24 cellular contexts compared by ENCODE assay signal in the genomic region with DNA sequence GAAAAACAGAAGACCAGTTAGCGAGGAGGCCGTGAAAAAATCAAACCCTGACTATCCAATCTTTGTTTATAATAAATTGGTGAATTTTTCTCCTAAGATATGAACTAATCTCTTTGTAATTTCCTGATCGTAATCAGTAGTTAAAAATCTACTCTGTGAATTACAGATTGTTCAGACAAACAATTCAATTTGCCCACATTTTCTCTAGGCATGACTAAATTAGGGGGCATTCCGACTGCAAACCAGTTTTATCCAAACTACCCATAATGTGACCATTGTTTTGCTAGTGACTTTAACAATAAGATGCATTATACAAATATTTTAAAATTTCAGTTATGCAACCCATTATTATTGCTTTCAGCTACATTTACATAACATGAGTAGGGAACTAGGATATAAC.
DNase-seq lines count a peak whose midpoint lies in the region; ATAC-seq and TF ChIP-seq lines count a peak whose summit lies in the region.
"Had no signal": no experiment of that assay in that cellular context is flagged by ENCODE, and none has a peak within 500 bp of the region (broad histone marks: within the 10 kb centered on the region; RNA-seq: fewer than 3 reads in every experiment).

No MANE protein-coding gene starts in this region.

- H3K36me3 ChIP-seq in hepatocyte (replicated peaks; ENCODE audit: insufficient read depth, low read depth) (no peaks in the 10 kb centered on the region), MG63 (peaks cover 25% of the 10 kb centered on the region)
- H3K36me3 ChIP-seq: HAP-1 had no signal

- no peaks in the 10 kb centered on the region for H3K4me1 ChIP-seq in hepatocyte (ENCODE audit: insufficient read depth)
- H3K4me1 ChIP-seq: HAP-1 had no signal

- no peak overlapping the region for H2AFZ ChIP-seq in hepatocyte
- H2AFZ ChIP-seq: PC-9 had no signal

- peaks cover 56% of the 10 kb centered on the region for H3K4me1 Mint-ChIP-seq in HFFc6 (ENCODE audit: low read depth)
- H3K4me1 Mint-ChIP-seq: IgD-negative memory B cell had no signal

- H4K20me1 ChIP-seq in hepatocyte (ENCODE audit: insufficient read depth, poor library complexity, severe bottlenecking), result no peaks in the 10 kb centered on the region

- H3K9me3 Mint-ChIP-seq in HFFc6, result peaks cover 22% of the 10 kb centered on the region

- ATAC-seq in GM21576 (IDR thresholded peaks at IDR 0.05; ENCODE audit: unreplicated experiment), result no peak
- ATAC-seq: CD8-positive, alpha-beta T cell had no signal

- no peaks in the 10 kb centered on the region for H3K79me2 ChIP-seq in hepatocyte

- H3K36me3 Mint-ChIP-seq in HFFc6 (ENCODE audit: low read depth), result peaks cover 21% of the 10 kb centered on the region
- H3K36me3 Mint-ChIP-seq: CD8-positive, alpha-beta T cell; IgD-negative memory B cell had no signal

- H3K9me2 ChIP-seq in hepatocyte (replicated peaks; ENCODE audit: insufficient read depth), result no peaks in the 10 kb centered on the region

- 87% methylated on average over 4 of the region's 4 CpGs for WGBS in hepatocyte (ENCODE audit: low lambda C conversion rate, missing lambda C conversion rate)

- H3K4me2 ChIP-seq in hepatocyte, result no peak overlapping the region
- H3K4me2 ChIP-seq: KMS-11, PC-9 had no signal

- TF ChIP-seq CTCF in HFFc6 (IDR thresholded peaks at IDR 0.05) (no peak), hepatocyte (IDR thresholded peaks at IDR 0.05; ENCODE audit: poor library complexity) (no peak)

- H3K9me3 ChIP-seq in hepatocyte (ENCODE audit: low read depth), result no peaks in the 10 kb centered on the region
- peaks cover 34% of the 10 kb centered on the region for H3K9me3 ChIP-seq in MG63

- H3K27me3 ChIP-seq in hepatocyte, result no peaks in the 10 kb centered on the region
- H3K27me3 ChIP-seq in MG63, result no peaks in the 10 kb centered on the region

- no peak overlapping the region for H3K4me3 Mint-ChIP-seq in HFFc6
- H3K4me3 Mint-ChIP-seq: CD8-positive, alpha-beta T cell; IgD-negative memory B cell; T-helper 1 cell treated with Interleukin-12 subunit alpha and Interleukin-12 subunit beta and Interleukin-4 antibody, amounts not matched to agents 30 μg/mL and 1 μg/mL, for 36 hours had no signal

- DNase-seq in COLO829 (ENCODE audit: low spot score) (peak; percentile 69), HFFc6 (peak; percentile 20), SK-MEL-5 (ENCODE audit: low read depth, low spot score) (peak; percentile 60), kidney tubule cell (ENCODE audit: low spot score) (peak; percentile 20), DMS53 treated with DMSO at 0.1 percent for 48 hours (lab: John Stamatoyannopoulos, UW; ENCODE audit: unreplicated experiment) (no peak), hepatocyte (ENCODE audit: low spot score) (no peak), MG63 (no peak)
- DNase-seq: AML-193; C1 segment of cervical spinal cord; CD8-positive, alpha-beta T cell; DMS 273 treated with DMSO at 0.1 percent for 48 hours; DMS79 treated with DMSO at 0.1 percent for 48 hours; GOT3; NCI-H2029; NCI-H526; PC-9; RPMI8226; SHP77; SW 1271 had no signal

- H3K27ac ChIP-seq in hepatocyte, result no peak overlapping the region
- H3K27ac ChIP-seq: KMS-11, PC-9 had no signal

- in situ Hi-C loops in SK-MEL-5 (cut with HindIII; ENCODE audit: low pct_unique_long_range_greater_than_20kb, low sequenced_read_pairs), result no loop called here

- peaks cover 1% of the 10 kb centered on the region; the same call in 1 of the 2 replicates for H3K27me3 Mint-ChIP-seq in HFFc6 (ENCODE audit: insufficient read depth)
- H3K27me3 Mint-ChIP-seq: IgD-negative memory B cell had no signal

- H3K4me3 ChIP-seq in hepatocyte, result no peak overlapping the region
- no peak overlapping the region for H3K4me3 ChIP-seq in MG63
- H3K4me3 ChIP-seq: HAP-1, PC-9 had no signal

- H3K27ac Mint-ChIP-seq in HFFc6, result no peak overlapping the region
- H3K27ac Mint-ChIP-seq: CD8-positive, alpha-beta T cell; IgD-negative memory B cell; T-helper 1 cell treated with Interleukin-12 subunit alpha and Interleukin-12 subunit beta and Interleukin-4 antibody, amounts not matched to agents 30 μg/mL and 1 μg/mL, for 36 hours had no signal

Comparison
In these comparisons a context has a peak if more than half of its experiments do, and no peak if none do; other contexts are left out.
1. DNase-seq: peak in COLO829 (single experiment), HFFc6 (single experiment), SK-MEL-5 (single experiment) and kidney tubule cell (single experiment); none in DMS53 treated with DMSO at 0.1 percent for 48 hours (single experiment), hepatocyte (single experiment) and MG63 (single experiment).